Comparison of ENCODE assay signal across 1 cellular context in the genomic region with DNA sequence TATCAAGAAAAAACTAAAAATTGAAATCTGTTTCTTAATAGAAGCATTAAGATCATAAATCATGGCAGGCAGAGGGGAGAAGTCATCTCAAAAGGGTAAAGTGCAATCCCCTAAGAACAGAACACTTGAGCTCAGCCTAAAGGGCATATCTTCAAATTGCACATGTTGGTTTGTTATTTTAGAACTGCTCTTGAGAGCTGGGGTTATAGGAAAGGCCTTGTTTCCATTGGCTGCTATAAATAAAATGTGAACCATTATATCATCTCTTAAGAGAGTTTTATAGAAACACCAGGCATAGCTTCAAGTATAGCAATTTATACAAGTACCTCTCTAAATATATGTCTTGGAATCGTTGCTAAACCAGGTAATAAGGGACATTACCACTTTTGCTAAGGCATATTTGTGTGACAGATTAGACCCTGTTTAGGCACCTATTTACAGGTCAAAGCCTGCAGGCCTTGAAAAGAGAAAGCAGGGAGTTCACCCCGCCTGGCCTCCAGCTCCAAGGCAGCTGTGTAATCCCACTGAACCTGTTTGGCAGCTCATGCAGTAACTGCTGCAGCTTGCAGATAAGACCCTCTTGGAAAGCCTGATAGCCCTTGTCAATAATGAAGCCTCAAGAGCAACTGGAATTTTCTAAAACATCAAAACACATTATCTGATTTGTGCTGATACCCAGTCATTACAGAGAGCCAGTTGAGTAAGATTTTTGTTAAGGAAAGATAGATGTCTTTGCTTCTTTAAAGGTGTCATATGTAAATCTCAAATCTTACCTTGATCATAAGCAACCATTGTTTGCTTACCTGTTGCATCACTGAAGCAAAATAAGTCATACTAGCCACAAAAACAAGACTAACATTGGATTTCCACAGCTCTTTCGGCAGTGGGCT.
A peak's percentile ranks its signal among the peaks of the same experiment; 100 is the strongest.
TF ChIP-seq lines count a peak whose summit lies in the region.

No MANE protein-coding gene starts in this region.

TF ChIP-seq in K562, 482 proteins besides CTCF, POLR2A, EP300 and RAD21 (continued from another document and continues in another):
- 0 out of 2 replicates have a peak, but pooled peaks have one; percentile 15 for TF ChIP-seq MAFG (tag; conservative IDR thresholded peaks at IDR 0.05)
- TF ChIP-seq MECOM (CRISPR knock-in tag; IDR thresholded peaks at IDR 0.05) = peak; percentile 40; the same call in 1 of the 2 replicates
- TF ChIP-seq ZNF146 (CRISPR knock-in tag; IDR thresholded peaks at IDR 0.05; ENCODE audit: unreplicated experiment) = no peak
- TF ChIP-seq ZNF589 (CRISPR knock-in tag; IDR thresholded peaks at IDR 0.05; ENCODE audit: low read depth) = peak; percentile 75
- no peak for TF ChIP-seq NRF1 (conservative IDR thresholded peaks at IDR 0.05 in 1 of 2, IDR thresholded peaks at IDR 0.05 in 1 of 2)
- TF ChIP-seq TRIM28 (IDR thresholded peaks at IDR 0.05) = peak; percentile 63
- no peak for TF ChIP-seq ZNF551 (CRISPR knock-in tag; IDR thresholded peaks at IDR 0.05)
- peak; percentile 83 for TF ChIP-seq MEF2D (tag; conservative IDR thresholded peaks at IDR 0.05; ENCODE audit: low read depth)
- TF ChIP-seq RBFOX2 (IDR thresholded peaks at IDR 0.05; ENCODE audit: low read depth, low read length) = no peak
- TF ChIP-seq SMARCC2 (IDR thresholded peaks at IDR 0.05; ENCODE audit: low read depth) = peak; percentile 95
- no peak for TF ChIP-seq KDM2B (CRISPR knock-in tag; IDR thresholded peaks at IDR 0.05)
- TF ChIP-seq PHTF2 (CRISPR knock-in tag; IDR thresholded peaks at IDR 0.05) = no peak
- no peak for TF ChIP-seq ERF (CRISPR knock-in tag; IDR thresholded peaks at IDR 0.05)
- TF ChIP-seq ZBTB49 (CRISPR knock-in tag; IDR thresholded peaks at IDR 0.05; ENCODE audit: borderline replicate concordance) = no peak
- TF ChIP-seq CXXC5 (CRISPR knock-in tag; IDR thresholded peaks at IDR 0.05) = peak; percentile 51; the same call in 1 of the 2 replicates
- peak; percentile 93; the same call in 1 of the 2 replicates for TF ChIP-seq TARDBP (IDR thresholded peaks at IDR 0.05)
- TF ChIP-seq FOXJ2 (tag; IDR thresholded peaks at IDR 0.05) = peak; percentile 90
- no peak for TF ChIP-seq ZKSCAN1 (IDR thresholded peaks at IDR 0.05; ENCODE audit: low read depth, low read length)
- no peak for TF ChIP-seq JUNB (CRISPR knock-in tag; conservative IDR thresholded peaks at IDR 0.05)
- TF ChIP-seq, protein P1, sequence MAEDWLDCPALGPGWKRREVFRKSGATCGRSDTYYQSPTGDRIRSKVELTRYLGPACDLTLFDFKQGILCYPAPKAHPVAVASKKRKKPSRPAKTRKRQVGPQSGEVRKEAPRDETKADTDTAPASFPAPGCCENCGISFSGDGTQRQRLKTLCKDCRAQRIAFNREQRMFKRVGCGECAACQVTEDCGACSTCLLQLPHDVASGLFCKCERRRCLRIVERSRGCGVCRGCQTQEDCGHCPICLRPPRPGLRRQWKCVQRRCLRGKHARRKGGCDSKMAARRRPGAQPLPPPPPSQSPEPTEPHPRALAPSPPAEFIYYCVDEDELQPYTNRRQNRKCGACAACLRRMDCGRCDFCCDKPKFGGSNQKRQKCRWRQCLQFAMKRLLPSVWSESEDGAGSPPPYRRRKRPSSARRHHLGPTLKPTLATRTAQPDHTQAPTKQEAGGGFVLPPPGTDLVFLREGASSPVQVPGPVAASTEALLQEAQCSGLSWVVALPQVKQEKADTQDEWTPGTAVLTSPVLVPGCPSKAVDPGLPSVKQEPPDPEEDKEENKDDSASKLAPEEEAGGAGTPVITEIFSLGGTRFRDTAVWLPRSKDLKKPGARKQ (CRISPR knock-in tag; IDR thresholded peaks at IDR 0.05) = no peak
- TF ChIP-seq XRCC4 (IDR thresholded peaks at IDR 0.05; ENCODE audit: extremely low read depth, insufficient read depth, insufficient read length) = no peak
- TF ChIP-seq, protein P2, sequence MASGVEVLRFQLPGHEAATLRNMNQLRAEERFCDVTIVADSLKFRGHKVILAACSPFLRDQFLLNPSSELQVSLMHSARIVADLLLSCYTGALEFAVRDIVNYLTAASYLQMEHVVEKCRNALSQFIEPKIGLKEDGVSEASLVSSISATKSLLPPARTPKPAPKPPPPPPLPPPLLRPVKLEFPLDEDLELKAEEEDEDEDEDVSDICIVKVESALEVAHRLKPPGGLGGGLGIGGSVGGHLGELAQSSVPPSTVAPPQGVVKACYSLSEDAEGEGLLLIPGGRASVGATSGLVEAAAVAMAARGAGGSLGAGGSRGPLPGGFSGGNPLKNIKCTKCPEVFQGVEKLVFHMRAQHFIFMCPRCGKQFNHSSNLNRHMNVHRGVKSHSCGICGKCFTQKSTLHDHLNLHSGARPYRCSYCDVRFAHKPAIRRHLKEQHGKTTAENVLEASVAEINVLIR (CRISPR knock-in tag; IDR thresholded peaks at IDR 0.05) = no peak
- 0 out of 2 replicates have a peak, but pooled peaks have one; percentile 23 for TF ChIP-seq SMAD3 (CRISPR knock-in tag; conservative IDR thresholded peaks at IDR 0.05)
- TF ChIP-seq STAT5A (IDR thresholded peaks at IDR 0.05; ENCODE audit: borderline replicate concordance, low read length) = peak; percentile 96
- TF ChIP-seq KAT8 (IDR thresholded peaks at IDR 0.05; ENCODE audit: low read depth) = no peak
- TF ChIP-seq CUX1 (CRISPR knock-in tag; IDR thresholded peaks at IDR 0.05) = peak; percentile 89; the same call in 1 of the 2 replicates
- no peak for TF ChIP-seq HMG20B (CRISPR knock-in tag; IDR thresholded peaks at IDR 0.05)
- TF ChIP-seq HNRNPK (IDR thresholded peaks at IDR 0.05; ENCODE audit: low read depth, low read length, poor library complexity, severe bottlenecking) = no peak
- TF ChIP-seq HLTF (IDR thresholded peaks at IDR 0.05) = 0 out of 2 replicates have a peak, but pooled peaks have one; percentile 49
- TF ChIP-seq, protein P3, sequence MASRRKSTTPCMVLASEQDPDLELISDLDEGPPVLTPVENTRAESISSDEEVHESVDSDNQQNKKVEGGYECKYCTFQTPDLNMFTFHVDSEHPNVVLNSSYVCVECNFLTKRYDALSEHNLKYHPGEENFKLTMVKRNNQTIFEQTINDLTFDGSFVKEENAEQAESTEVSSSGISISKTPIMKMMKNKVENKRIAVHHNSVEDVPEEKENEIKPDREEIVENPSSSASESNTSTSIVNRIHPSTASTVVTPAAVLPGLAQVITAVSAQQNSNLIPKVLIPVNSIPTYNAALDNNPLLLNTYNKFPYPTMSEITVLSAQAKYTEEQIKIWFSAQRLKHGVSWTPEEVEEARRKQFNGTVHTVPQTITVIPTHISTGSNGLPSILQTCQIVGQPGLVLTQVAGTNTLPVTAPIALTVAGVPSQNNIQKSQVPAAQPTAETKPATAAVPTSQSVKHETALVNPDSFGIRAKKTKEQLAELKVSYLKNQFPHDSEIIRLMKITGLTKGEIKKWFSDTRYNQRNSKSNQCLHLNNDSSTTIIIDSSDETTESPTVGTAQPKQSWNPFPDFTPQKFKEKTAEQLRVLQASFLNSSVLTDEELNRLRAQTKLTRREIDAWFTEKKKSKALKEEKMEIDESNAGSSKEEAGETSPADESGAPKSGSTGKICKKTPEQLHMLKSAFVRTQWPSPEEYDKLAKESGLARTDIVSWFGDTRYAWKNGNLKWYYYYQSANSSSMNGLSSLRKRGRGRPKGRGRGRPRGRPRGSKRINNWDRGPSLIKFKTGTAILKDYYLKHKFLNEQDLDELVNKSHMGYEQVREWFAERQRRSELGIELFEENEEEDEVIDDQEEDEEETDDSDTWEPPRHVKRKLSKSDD (conservative IDR thresholded peaks at IDR 0.05; ENCODE audit: low read length) = no peak
- TF ChIP-seq, protein P4, sequence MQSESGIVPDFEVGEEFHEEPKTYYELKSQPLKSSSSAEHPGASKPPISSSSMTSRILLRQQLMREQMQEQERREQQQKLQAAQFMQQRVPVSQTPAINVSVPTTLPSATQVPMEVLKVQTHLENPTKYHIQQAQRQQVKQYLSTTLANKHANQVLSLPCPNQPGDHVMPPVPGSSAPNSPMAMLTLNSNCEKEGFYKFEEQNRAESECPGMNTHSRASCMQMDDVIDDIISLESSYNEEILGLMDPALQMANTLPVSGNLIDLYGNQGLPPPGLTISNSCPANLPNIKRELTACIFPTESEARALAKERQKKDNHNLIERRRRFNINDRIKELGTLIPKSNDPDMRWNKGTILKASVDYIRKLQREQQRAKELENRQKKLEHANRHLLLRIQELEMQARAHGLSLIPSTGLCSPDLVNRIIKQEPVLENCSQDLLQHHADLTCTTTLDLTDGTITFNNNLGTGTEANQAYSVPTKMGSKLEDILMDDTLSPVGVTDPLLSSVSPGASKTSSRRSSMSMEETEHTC (IDR thresholded peaks at IDR 0.05) = peak; percentile 45; the same call in 1 of the 2 replicates
- TF ChIP-seq ZNF584 (CRISPR knock-in tag; IDR thresholded peaks at IDR 0.05; ENCODE audit: low read depth) = peak; percentile 91
- TF ChIP-seq ZBED1 (IDR thresholded peaks at IDR 0.05) = peak; percentile 80; the same call in 1 of the 2 replicates
- TF ChIP-seq ARID4B (CRISPR knock-in tag; IDR thresholded peaks at IDR 0.05) = no peak
- TF ChIP-seq U2AF2 (optimal IDR thresholded peaks at IDR 0.05; ENCODE audit: low read depth, low read length) = no peak
